ENCODE assay signal across 11 cellular contexts in the genomic region with DNA sequence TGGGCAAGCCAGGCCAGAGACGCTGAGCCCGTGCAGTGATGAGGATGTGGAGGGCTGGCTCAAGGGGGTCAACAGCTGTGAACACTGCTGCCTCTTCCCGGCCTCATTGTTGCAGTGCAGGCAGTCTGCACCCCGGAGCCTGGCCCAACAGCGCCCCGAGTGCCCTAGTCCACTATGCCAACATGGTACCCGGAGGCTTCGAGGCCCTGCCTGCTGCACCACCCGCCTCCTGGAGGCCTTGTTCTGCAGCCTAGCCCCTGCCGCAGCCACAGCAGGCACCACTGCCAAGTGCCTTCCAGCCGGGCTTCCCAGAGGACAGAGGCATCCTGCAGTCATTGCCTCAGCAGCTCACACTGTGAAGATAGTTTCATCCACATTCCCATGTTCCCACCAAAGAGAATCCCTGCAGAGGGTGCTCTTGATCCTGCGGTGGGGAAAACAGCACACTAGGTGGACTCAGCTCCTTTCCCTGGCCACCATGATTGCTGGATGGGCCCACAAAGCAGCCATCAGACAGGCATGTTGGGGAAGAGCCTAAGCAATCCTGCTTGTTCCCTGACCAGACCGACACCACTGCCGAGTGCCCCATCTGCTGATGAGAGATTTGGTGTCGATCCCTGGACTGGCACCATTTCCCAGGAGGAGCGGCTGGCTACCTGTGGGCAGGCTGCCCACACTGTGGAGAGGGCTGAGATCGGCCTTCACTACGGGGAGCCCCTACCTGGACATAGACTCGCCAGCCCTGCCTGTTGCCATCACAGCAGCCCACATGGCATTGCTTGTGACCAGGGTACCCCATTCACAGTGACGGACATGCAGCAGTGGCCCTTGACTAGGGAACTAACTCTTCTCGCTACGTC. TPM values are rescaled to one million over a fixed set of nuclear protein-coding genes. Genes with fewer than 3 reads are reported as not detected.
A peak's percentile ranks its signal among the peaks of the same experiment; 100 is the strongest.
DNase-seq lines count a peak whose midpoint lies in the region; ATAC-seq and TF ChIP-seq lines count a peak whose summit lies in the region.
"Had no signal": no experiment of that assay in that cellular context is flagged by ENCODE, and none has a peak within 500 bp of the region (broad histone marks: within the 10 kb centered on the region; RNA-seq: fewer than 3 reads in every experiment).

No MANE protein-coding gene starts in this region.

- H3K4me1 Mint-ChIP-seq in activated T-cell treated with anti-CD3 and anti-CD28 coated beads, Interleukin-2, amount 50 U/mL, for 24 hours (ENCODE audit: low read depth): peaks cover 34% of the 10 kb centered on the region
- H3K4me1 Mint-ChIP-seq in activated T-cell treated with anti-CD3 and anti-CD28 coated beads, Interleukin-2, amount 50 U/mL, for 4 hours (ENCODE audit: low read depth): peaks cover 31% of the 10 kb centered on the region

- DNase-seq in activated T-cell treated with anti-CD3 and anti-CD28 coated beads, Interleukin-2, amount 50 U/mL, for 24 hours: no peak
- DNase-seq in activated T-cell treated with anti-CD3 and anti-CD28 coated beads, Interleukin-2, amount 50 U/mL, for 4 hours: no peak
- DNase-seq in RWPE1 (ENCODE audit: low spot score) (no peak), left cardiac atrium (no peak), DMS153 (lab: John Stamatoyannopoulos, UW) (no peak), occipital lobe (lab: John Stamatoyannopoulos, UW) (no peak), Kasumi-1 (lab: John Stamatoyannopoulos, UW) (no peak)
- DNase-seq: effector memory CD4-positive, alpha-beta T cell; MM.1S; stimulated activated CD4-positive, alpha-beta T cell treated with anti-CD3 and anti-CD28 coated beads, Interleukin-4, amount 100 ng/mL, for 4 hours had no signal

- no peaks in the 10 kb centered on the region for H3K27me3 Mint-ChIP-seq in activated T-cell treated with anti-CD3 and anti-CD28 coated beads, Interleukin-2, amount 50 U/mL, for 24 hours
- H3K27me3 Mint-ChIP-seq in activated T-cell treated with anti-CD3 and anti-CD28 coated beads, Interleukin-2, amount 50 U/mL, for 4 hours (ENCODE audit: low read depth): no peaks in the 10 kb centered on the region

- CTCF ChIA-PET in RWPE1 (lab: Yijun Ruan, JAX): no interaction called here

- peak overlapping the region; percentile 86 for H3K27ac Mint-ChIP-seq in activated T-cell treated with anti-CD3 and anti-CD28 coated beads, Interleukin-2, amount 50 U/mL, for 24 hours

- no peak overlapping the region for H3K9ac ChIP-seq in stomach smooth muscle (ENCODE audit: low read length in 2 of 2)

- TF ChIP-seq CTCF in RWPE1 (conservative IDR thresholded peaks at IDR 0.05; ENCODE audit: low read depth): no peak

- intact Hi-C loops in left cardiac atrium (cut with DNase I): no loop called here

- no peak overlapping the region for H3K4me3 Mint-ChIP-seq in activated T-cell treated with anti-CD3 and anti-CD28 coated beads, Interleukin-2, amount 50 U/mL, for 24 hours
- H3K4me3 Mint-ChIP-seq in activated T-cell treated with anti-CD3 and anti-CD28 coated beads, Interleukin-2, amount 50 U/mL, for 4 hours: no peak overlapping the region

- no peaks in the 10 kb centered on the region for H3K9me3 ChIP-seq in stomach smooth muscle (ENCODE audit: control insufficient read depth in 2 of 2, low read length in 2 of 2)

- no peaks in the 10 kb centered on the region for H3K27me3 ChIP-seq in stomach smooth muscle (ENCODE audit: control insufficient read depth in 1 of 2, insufficient read depth in 2 of 2, low read length in 2 of 2)

- no peak overlapping the region for H3K4me3 ChIP-seq in stomach smooth muscle (ENCODE audit: low read length in 2 of 2)

- peaks cover 44% of the 10 kb centered on the region for H3K4me1 ChIP-seq in stomach smooth muscle (ENCODE audit: control insufficient read depth, insufficient read depth, low read length)

- POLR2A ChIA-PET in RWPE1 (lab: Yijun Ruan, JAX; ENCODE audit: low non-redundant PET): interaction anchor here (0.6 kb wide), 1 partner anchor 196 kb away, joined by 3 read pairs; no protein-coding TSS in a partner anchor

- H3K27ac ChIP-seq in RWPE1: peak overlapping the region; percentile 42
- peak overlapping the region; percentile 31 for H3K27ac ChIP-seq in stomach smooth muscle (ENCODE audit: low read length)

- H3K9me3 Mint-ChIP-seq in activated T-cell treated with anti-CD3 and anti-CD28 coated beads, Interleukin-2, amount 50 U/mL, for 24 hours: no peaks in the 10 kb centered on the region
- no peaks in the 10 kb centered on the region for H3K9me3 Mint-ChIP-seq in activated T-cell treated with anti-CD3 and anti-CD28 coated beads, Interleukin-2, amount 50 U/mL, for 4 hours

- H3K36me3 ChIP-seq in stomach smooth muscle (ENCODE audit: control insufficient read depth in 2 of 2, insufficient read depth in 2 of 2, low read length in 2 of 2): peaks cover 7 to 12% of the 10 kb centered on the region in 2 donors

- no peak for ATAC-seq in activated T-cell treated with anti-CD3 and anti-CD28 coated beads, Interleukin-2, amount 50 U/mL, for 4 hours
- ATAC-seq in left cardiac atrium: peak; percentile 1 to 7

- H3K36me3 Mint-ChIP-seq in activated T-cell treated with anti-CD3 and anti-CD28 coated beads, Interleukin-2, amount 50 U/mL, for 24 hours (ENCODE audit: low read depth): peaks cover 44% of the 10 kb centered on the region
- H3K36me3 Mint-ChIP-seq in activated T-cell treated with anti-CD3 and anti-CD28 coated beads, Interleukin-2, amount 50 U/mL, for 4 hours (ENCODE audit: insufficient read depth): peaks cover 13% of the 10 kb centered on the region

RNA-seq across cellular contexts. Expression of gene USP22, which starts 44.9 kb away (rescaled TPM):
- 100 to 1,000 TPM; 112 to 125 (median 124) TPM for total RNA-seq in activated T-cell treated with anti-CD3 and anti-CD28 coated beads, Interleukin-2, amount 50 U/mL, for 4 hours
- 100 to 1,000 TPM; 145 to 152 TPM for total RNA-seq in left cardiac atrium
- total RNA-seq in occipital lobe: 342 TPM

Comparison
In these comparisons a context has a peak if more than half of its experiments do, and no peak if none do; other contexts are left out.
1. ATAC-seq: peak in left cardiac atrium (2 of 2); none in activated T-cell treated with anti-CD3 and anti-CD28 coated beads, Interleukin-2, amount 50 U/mL, for 4 hours (0 of 2).